17 cellular contexts compared by ENCODE assay signal in the genomic region with DNA sequence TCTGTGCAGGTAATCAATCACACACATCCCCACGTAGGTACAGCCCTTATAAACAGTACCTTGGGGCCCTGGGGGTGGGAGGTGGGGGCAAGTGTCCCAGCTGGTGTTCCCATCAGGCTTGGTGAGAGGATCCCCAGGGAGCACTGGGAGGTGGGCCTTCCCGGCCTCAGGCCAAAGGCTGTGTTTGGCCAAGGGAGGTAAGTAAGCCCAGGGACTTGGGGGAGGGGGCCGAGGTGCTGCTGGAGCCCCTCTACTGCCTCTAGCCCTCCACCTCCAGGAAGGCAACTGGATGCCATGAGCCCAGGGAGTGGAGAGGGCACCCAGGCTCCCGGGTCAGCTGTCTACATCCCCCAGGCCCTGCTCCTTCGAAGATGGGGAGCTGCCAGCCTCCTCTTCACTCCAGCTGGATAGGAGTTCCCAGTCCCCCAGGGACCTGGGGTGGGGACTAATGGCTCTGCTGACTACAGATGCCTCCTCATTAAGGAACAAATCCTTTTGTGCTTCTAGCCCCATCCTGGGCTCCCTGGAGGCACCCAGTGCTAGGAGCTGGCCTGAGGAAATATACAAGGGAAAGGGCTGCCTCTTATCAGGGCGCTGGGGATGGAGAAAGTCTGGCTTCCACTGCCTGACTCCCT. TPM values are rescaled to one million over a fixed set of nuclear protein-coding genes. Genes with fewer than 3 reads are reported as not detected.
A peak's percentile ranks its signal among the peaks of the same experiment; 100 is the strongest.
DNase-seq lines count a peak whose midpoint lies in the region; ATAC-seq, FAIRE-seq and TF ChIP-seq lines count a peak whose summit lies in the region.
"Had no signal": no experiment of that assay in that cellular context is flagged by ENCODE, and none has a peak within 500 bp of the region (broad histone marks: within the 10 kb centered on the region; RNA-seq: fewer than 3 reads in every experiment).

No MANE protein-coding gene starts in this region.

- H3K9ac ChIP-seq in kidney (ENCODE audit: low read length in 2 of 2), result no peak overlapping the region
- H3K9ac ChIP-seq: GM23248 had no signal

- BruUV-seq in A673 (replicated peaks; lab: Mats Ljungman, UMichigan), result no TSS peak

- H3K27me3 ChIP-seq in A673 (replicated peaks; ENCODE audit: insufficient read depth, low read depth, low read length, poor library complexity) (no peaks in the 10 kb centered on the region), H7 (ENCODE audit: control insufficient read depth, insufficient read depth, low read length) (no peaks in the 10 kb centered on the region)
- H3K27me3 ChIP-seq: adrenal gland, tibial nerve had no signal

- POLR2A ChIA-PET in A673 (lab: Charles Lee; ENCODE audit: low non-redundant PET), result no interaction called here

- ATAC-seq in HG03139 (IDR thresholded peaks at IDR 0.05; ENCODE audit: unreplicated experiment) (no peak), GM21717 (IDR thresholded peaks at IDR 0.05; ENCODE audit: unreplicated experiment) (no peak), HG02852 (IDR thresholded peaks at IDR 0.05; ENCODE audit: unreplicated experiment) (no peak)
- ATAC-seq: stimulated activated effector memory CD8-positive, alpha-beta T cell treated with anti-CD3 and anti-CD28 coated beads, Interleukin-12 subunit alpha, Interleukin-12 subunit beta, amount 100 ng/mL, for 72 hours had no signal

- peaks cover 20% of the 10 kb centered on the region for H3K4me1 ChIP-seq in A673 (ENCODE audit: insufficient read depth, low read length, poor library complexity, severe bottlenecking)
- H3K4me1 ChIP-seq in kidney (ENCODE audit: control insufficient read depth in 1 of 2, insufficient read depth in 1 of 2, low read depth in 1 of 2, low read length in 2 of 2), result no peaks in the 10 kb centered on the region
- H3K4me1 ChIP-seq: adrenal gland, tibial nerve had no signal

- CTCF ChIA-PET in A673 (lab: Charles Lee), result no interaction called here

- intact Hi-C loops in A673 (cut with micrococcal nuclease; ENCODE audit: unreplicated experiment) (no loop called here), kidney (cut with DNase I) (no loop called here)

- no peak for FAIRE-seq in kidney (lab: Jason Lieb, UNC)
- FAIRE-seq: frontal cortex had no signal

- TF ChIP-seq CTCF in A673 (conservative IDR thresholded peaks at IDR 0.05; ENCODE audit: low read depth, low read length) (no peak), kidney (IDR thresholded peaks at IDR 0.05; ENCODE audit: borderline replicate concordance, extremely low read depth, insufficient read depth) (no peak)

- DNase-seq in A673 (ENCODE audit: low spot score), result peak; percentile 52
- DNase-seq in H7, result peak; percentile 48
- DNase-seq in NCI-H524 treated with DMSO at 0.1 percent for 48 hours (lab: John Stamatoyannopoulos, UW), result peak; percentile 94
- peak; percentile 58 for DNase-seq in kidney
- no peak for DNase-seq in SW480 (ENCODE audit: low spot score)
- DNase-seq: activated CD4-positive, alpha-beta T cell treated with anti-CD3 and anti-CD28 coated beads, Interleukin-2, amount 50 U/mL, for 48 hours; adrenal gland; GM23248; mammary epithelial cell; SIG-M5 had no signal

- no peaks in the 10 kb centered on the region for H3K9me3 ChIP-seq in A673 (ENCODE audit: low read depth, low read length, poor library complexity, severe bottlenecking)
- no peaks in the 10 kb centered on the region for H3K9me3 ChIP-seq in kidney (ENCODE audit: control insufficient read depth in 1 of 2, low read length in 2 of 2)
- H3K9me3 ChIP-seq: adrenal gland, tibial nerve had no signal

- H3K4me3 ChIP-seq in A673 (ENCODE audit: low read depth, low read length, poor library complexity, severe bottlenecking), result no peak overlapping the region
- H3K4me3 ChIP-seq in H7 (ENCODE audit: insufficient read depth, low read depth, low read length), result no peak overlapping the region
- no peak overlapping the region for H3K4me3 ChIP-seq in kidney (ENCODE audit: low read length in 2 of 2)
- H3K4me3 ChIP-seq: adrenal gland, GM23248, tibial nerve had no signal

- H3K27ac ChIP-seq in A673 (ENCODE audit: low read depth, low read length, poor library complexity, severe bottlenecking) (no peak overlapping the region), kidney (ENCODE audit: low read depth in 2 of 2, low read length in 2 of 2) (no peak overlapping the region)
- H3K27ac ChIP-seq: adrenal gland, GM23248, tibial nerve had no signal

- H3K36me3 ChIP-seq in A673 (ENCODE audit: insufficient read depth, low read length, poor library complexity, severe bottlenecking), result no peaks in the 10 kb centered on the region
- H3K36me3 ChIP-seq in H7 (replicated peaks; ENCODE audit: control insufficient read depth, insufficient read depth, low read length), result no peaks in the 10 kb centered on the region; the same call in 1 of the 2 replicates
- H3K36me3 ChIP-seq in kidney (ENCODE audit: control insufficient read depth in 1 of 2, insufficient read depth in 2 of 2, low read length in 2 of 2), result no peaks in the 10 kb centered on the region
- H3K36me3 ChIP-seq: adrenal gland, tibial nerve had no signal

RNA-seq across cellular contexts. Expression of a gene that starts 33.1 kb away (rescaled TPM):
- total RNA-seq in A673 (2021) (not detected in 2 replicates), kidney (54.0 TPM)
- not detected in 2 replicates for total RNA-seq in H7 (2014; rRNA removed; shearing (Covaris generic))
- not detected for polyA plus RNA-seq in kidney (ENCODE audit: insufficient read depth, low read depth, low replicate concordance)
- total RNA-seq: activated T-helper 1 cell treated with anti-CD3 and anti-CD28 coated beads, Interleukin-12 subunit alpha, Interleukin-12 subunit beta, Interleukin-2, Interleukin-4 antibody, amounts not matched to agents 30 ng/mL and 10 ng/mL and 1 ng/mL, durations not matched to agents 14 hours and 24 hours and 36 hours; frontal cortex; GM23248; mammary epithelial cell; tibial nerve had no signal
- polyA plus RNA-seq: adrenal gland, GM23248, mammary epithelial cell had no signal

RNA-seq across cellular contexts. Expression of a gene that starts 40.2 kb away (rescaled TPM):
- total RNA-seq in A673 (2021) (0.28 and 0.32 TPM in 2 replicates), kidney (0.22 TPM)
- 38.3 and 39.7 TPM in 2 replicates for total RNA-seq in H7 (2014; rRNA removed; shearing (Covaris generic))
- polyA plus RNA-seq in kidney (ENCODE audit: insufficient read depth, low read depth, low replicate concordance), result 0.49 TPM
- total RNA-seq: activated T-helper 1 cell treated with anti-CD3 and anti-CD28 coated beads, Interleukin-12 subunit alpha, Interleukin-12 subunit beta, Interleukin-2, Interleukin-4 antibody, amounts not matched to agents 30 ng/mL and 10 ng/mL and 1 ng/mL, durations not matched to agents 14 hours and 24 hours and 36 hours; GM23248; mammary epithelial cell; tibial nerve had no signal
- polyA plus RNA-seq: GM23248, mammary epithelial cell had no signal

RNA-seq across cellular contexts. Expression of a gene that starts 41.7 kb away (rescaled TPM):
- total RNA-seq in A673 (2021) (not detected in 2 replicates), kidney (not detected)
- total RNA-seq in H7 (2014; rRNA removed; shearing (Covaris generic)), result not detected in 2 replicates
- polyA plus RNA-seq in kidney (ENCODE audit: insufficient read depth, low read depth, low replicate concordance), result not detected
- total RNA-seq: activated T-helper 1 cell treated with anti-CD3 and anti-CD28 coated beads, Interleukin-12 subunit alpha, Interleukin-12 subunit beta, Interleukin-2, Interleukin-4 antibody, amounts not matched to agents 30 ng/mL and 10 ng/mL and 1 ng/mL, durations not matched to agents 14 hours and 24 hours and 36 hours; adrenal gland; frontal cortex; GM23248; mammary epithelial cell; tibial nerve had no signal
- polyA plus RNA-seq: adrenal gland, GM23248, mammary epithelial cell had no signal

RNA-seq across cellular contexts. Expression of a gene that starts 50.9 kb away (rescaled TPM):
- 5.7 and 7.3 TPM in 2 replicates for total RNA-seq in A673 (2021)
- 5.9 and 11.3 TPM in 2 replicates for total RNA-seq in H7 (2014; rRNA removed; shearing (Covaris generic))
- 7.8 TPM for total RNA-seq in kidney
- 7.0 TPM for polyA plus RNA-seq in kidney (ENCODE audit: insufficient read depth, low read depth, low replicate concordance)

Comparison
In these comparisons a context has a peak if more than half of its experiments do, and no peak if none do; other contexts are left out.
1. RNA of a gene that starts 33.1 kb away (total RNA-seq): 54.0 TPM in kidney (single experiment); not detected in A673 and not detected in H7; every median in the first group is over 10 times any median in the second.
2. RNA of a gene that starts 40.2 kb away (total RNA-seq): 38.3 to 39.7 TPM in H7; 0.28 to 0.32 TPM in A673 and 0.22 TPM in kidney (single experiment); every median in the first group is over 10 times any median in the second.
3. RNA of a gene that starts 41.7 kb away (total RNA-seq): not detected in kidney (single experiment); not detected in A673 and not detected in H7; every median in the first group is over 10 times any median in the second.